In the genomic region with DNA sequence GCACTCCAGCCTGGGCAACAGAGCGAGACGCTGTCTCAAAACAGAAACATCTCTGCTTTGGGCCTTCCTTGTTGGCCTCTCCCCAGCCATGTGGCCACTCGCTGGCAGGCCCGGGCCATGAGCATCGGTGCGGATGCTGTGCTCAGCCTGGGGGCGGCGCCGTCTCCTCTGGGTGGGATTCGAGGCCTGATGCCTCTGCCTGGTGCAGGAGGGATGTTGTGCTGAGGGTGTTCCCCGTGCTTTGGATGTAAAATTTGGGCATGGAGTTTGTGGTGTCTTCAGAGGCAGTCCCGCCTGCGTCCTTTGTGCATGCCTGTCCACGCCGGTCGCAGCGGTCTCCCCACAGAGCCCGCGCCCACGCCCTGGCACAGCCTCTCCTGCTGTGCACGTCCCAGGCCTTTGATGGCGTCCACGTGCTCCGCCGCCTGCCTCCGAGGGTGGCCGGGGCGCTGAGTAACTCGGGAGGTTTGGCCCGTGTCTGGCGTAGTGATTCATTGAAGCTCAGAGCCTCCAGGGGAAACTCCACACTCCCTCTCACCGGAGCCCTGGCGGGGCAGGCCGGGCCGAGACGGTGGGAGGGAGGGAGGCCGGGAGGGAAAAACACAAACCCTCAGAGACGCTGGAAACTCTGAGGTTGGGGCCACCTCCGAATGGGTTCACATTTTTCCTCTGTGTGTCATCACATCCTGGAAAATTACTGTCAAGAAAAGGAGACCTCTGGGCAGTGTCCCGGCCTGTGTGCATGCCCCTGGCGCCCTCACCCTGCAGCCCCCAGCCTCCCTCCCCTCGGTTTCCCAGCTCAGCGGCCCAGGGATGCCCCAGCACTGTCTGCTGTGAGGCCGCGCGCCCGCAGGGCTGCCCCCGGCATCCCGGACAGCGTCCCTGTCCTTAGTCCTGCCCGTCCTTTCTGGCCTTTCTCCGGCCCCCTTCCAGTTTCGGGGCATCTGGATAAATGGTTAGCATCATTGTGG, we compare ENCODE assay signal across 7 cellular contexts. TPM values are rescaled to one million over a fixed set of nuclear protein-coding genes. Genes with fewer than 3 reads are reported as not detected.
DNase-seq lines count a peak whose midpoint lies in the region; ATAC-seq and TF ChIP-seq lines count a peak whose summit lies in the region.
"Had no signal": no experiment of that assay in that cellular context is flagged by ENCODE, and none has a peak within 500 bp of the region (broad histone marks: within the 10 kb centered on the region; RNA-seq: fewer than 3 reads in every experiment).

No MANE protein-coding gene starts in this region.

- DNase-seq in activated T-cell treated with anti-CD3 and anti-CD28 coated beads for 24 hours (ENCODE audit: low read depth), result peak; percentile 8
- no peak for DNase-seq in activated T-cell treated with anti-CD3 and anti-CD28 coated beads for 4 hours
- peak; percentile 86 to 93 for DNase-seq in foreskin keratinocyte
- DNase-seq in tibial artery, result peak; percentile 83 to 96
- DNase-seq in NCI-H82 (lab: John Stamatoyannopoulos, UW), result no peak
- no peak for DNase-seq in left lobe of liver (ENCODE audit: low spot score)
- DNase-seq: COR-L47 had no signal

- peaks cover 11% of the 10 kb centered on the region for H3K4me1 ChIP-seq in foreskin keratinocyte
- H3K4me1 ChIP-seq in tibial artery, result peaks cover 6 to 62% (median 51%) of the 10 kb centered on the region in 4 donors

- ATAC-seq in foreskin keratinocyte, result peak; percentile 90
- ATAC-seq in left lobe of liver, result no peak

- no peaks in the 10 kb centered on the region for H3K36me3 ChIP-seq in tibial artery

- no peak overlapping the region for H3K4me3 ChIP-seq in tibial artery

- TF ChIP-seq CTCF in foreskin keratinocyte (conservative IDR thresholded peaks at IDR 0.05), result no peak
- TF ChIP-seq CTCF in tibial artery (IDR thresholded peaks at IDR 0.05), result no peak

- H3K9me3 ChIP-seq in tibial artery, result no peaks in the 10 kb centered on the region

- intact Hi-C loops in tibial artery (cut with DNase I; ENCODE audit: low total_unique reads), result no loop called here

- no peaks in the 10 kb centered on the region for H3K27me3 ChIP-seq in foreskin keratinocyte
- H3K27me3 ChIP-seq in tibial artery, result no peaks in the 10 kb centered on the region

- H3K27ac ChIP-seq in foreskin keratinocyte, result no peak overlapping the region
- peak overlapping the region; percentile 41 to 64 for H3K27ac ChIP-seq in tibial artery

RNA-seq across cellular contexts. Expression of gene CENPX, which starts 19.0 kb away (rescaled TPM):
- total RNA-seq in foreskin keratinocyte (87.1 and 87.4 TPM in 2 replicates), left lobe of liver (60.0 TPM)
- 135 and 144 TPM in 2 replicates for polyA plus RNA-seq in foreskin keratinocyte

RNA-seq across cellular contexts. Expression of gene LRRC45, which starts 19.4 kb away (rescaled TPM):
- 15.9 and 16.2 TPM in 2 replicates for total RNA-seq in foreskin keratinocyte
- polyA plus RNA-seq in foreskin keratinocyte, result 12.7 and 12.8 TPM in 2 replicates
- 19.4 TPM for total RNA-seq in left lobe of liver

RNA-seq across cellular contexts. Expression of gene ASPSCR1, which starts 26.3 kb away (rescaled TPM):
- 16.7 and 20.2 TPM in 2 replicates for total RNA-seq in foreskin keratinocyte
- polyA plus RNA-seq in foreskin keratinocyte, result 16.6 and 21.5 TPM in 2 replicates
- total RNA-seq in left lobe of liver, result 62.9 TPM

RNA-seq across cellular contexts. Expression of gene RAC3, which starts 27.8 kb away (rescaled TPM):
- total RNA-seq in foreskin keratinocyte (27.5 and 30.2 TPM in 2 replicates), left lobe of liver (8.7 TPM)
- 43.9 and 46.1 TPM in 2 replicates for polyA plus RNA-seq in foreskin keratinocyte

RNA-seq across cellular contexts. Expression of gene DCXR, which starts 33.8 kb away (rescaled TPM):
- total RNA-seq in foreskin keratinocyte (59.6 and 69.0 TPM in 2 replicates), left lobe of liver (1,477 TPM)
- polyA plus RNA-seq in foreskin keratinocyte, result 97.4 and 98.0 TPM in 2 replicates

Comparison
In these comparisons a context has a peak if more than half of its experiments do, and no peak if none do; other contexts are left out.
1. DNase-seq: peak in activated T-cell treated with anti-CD3 and anti-CD28 coated beads for 24 hours (single experiment), foreskin keratinocyte (2 of 2) and tibial artery (2 of 2); none in activated T-cell treated with anti-CD3 and anti-CD28 coated beads for 4 hours (single experiment), NCI-H82 (single experiment) and left lobe of liver (single experiment).